ENCODE assay signal across 30 cellular contexts in the genomic region with DNA sequence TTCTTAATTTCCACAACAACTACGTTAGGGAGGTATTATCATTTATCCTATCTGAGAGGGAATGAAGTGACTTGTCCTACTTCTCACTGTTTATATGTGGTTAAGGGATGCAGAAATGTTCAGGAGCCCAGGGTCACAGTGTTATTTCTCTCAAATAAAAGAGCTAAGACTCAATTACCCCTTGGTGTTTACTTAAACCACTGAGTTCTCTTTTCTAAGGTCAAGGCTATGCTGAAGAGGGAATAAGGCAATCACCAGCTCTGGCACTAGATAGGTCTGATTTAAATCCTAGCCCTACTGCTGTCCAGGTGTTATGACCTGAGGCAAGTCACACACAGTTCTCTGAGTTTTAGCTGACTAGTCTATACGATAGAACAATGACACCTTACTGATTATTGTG.
"Had no signal": no experiment of that assay in that cellular context is flagged by ENCODE, and none has a peak within 500 bp of the region (broad histone marks: within the 10 kb centered on the region; RNA-seq: fewer than 3 reads in every experiment).

No MANE protein-coding gene starts in this region.

- H3K36me3 Mint-ChIP-seq: T-cell had no signal

- H3K9me3 Mint-ChIP-seq: activated B cell treated with CpG ODN at 0.5 μM for 24 hours; activated T-helper 17 cell treated with anti-CD3 and anti-CD28 coated beads, Interleukin-2, amount 50 U/mL, for 72 hours; central memory CD8-positive, alpha-beta T cell; T-cell; T-helper 1 cell treated with Interleukin-12 subunit alpha and Interleukin-12 subunit beta and Interleukin-4 antibody, amounts not matched to agents 30 μg/mL and 1 μg/mL, for 36 hours had no signal

- H3K27ac Mint-ChIP-seq: activated B cell treated with CpG ODN at 0.5 μM for 24 hours; activated naive CD8-positive, alpha-beta T cell; activated T-cell treated with anti-CD3 and anti-CD28 coated beads, Interleukin-2, amount 50 U/mL, for 24 hours; activated T-helper 17 cell treated with anti-CD3 and anti-CD28 coated beads, Interleukin-2, amount 50 U/mL, for 72 hours; T-cell had no signal

- H3K27me3 ChIP-seq: brain microvascular endothelial cell, esophagus squamous epithelium, gastroesophageal sphincter, heart right ventricle had no signal

- H3K36me3 ChIP-seq: brain microvascular endothelial cell, esophagus squamous epithelium, gastroesophageal sphincter, heart right ventricle, WERI-Rb-1 had no signal

- H3K4me3 ChIP-seq: esophagus squamous epithelium, gastroesophageal sphincter, heart right ventricle had no signal

- H3K4me3 Mint-ChIP-seq: activated B cell treated with CpG ODN at 0.5 μM for 24 hours; activated naive CD8-positive, alpha-beta T cell; activated T-cell treated with anti-CD3 and anti-CD28 coated beads, Interleukin-2, amount 50 U/mL, for 24 hours; activated T-cell treated with anti-CD3 and anti-CD28 coated beads, Interleukin-2, amount 50 U/mL, for 72 hours; activated T-helper 17 cell treated with anti-CD3 and anti-CD28 coated beads, Interleukin-2, amount 50 U/mL, for 72 hours; central memory CD8-positive, alpha-beta T cell; T-cell; T-helper 1 cell treated with Interleukin-12 subunit alpha and Interleukin-12 subunit beta and Interleukin-4 antibody, amounts not matched to agents 30 μg/mL and 1 μg/mL, for 36 hours had no signal

- ATAC-seq: activated CD4-positive, CD25-positive, alpha-beta regulatory T cell treated with anti-CD3 and anti-CD28 coated beads, Interleukin-2, amount 50 U/mL, for 24 hours; activated T-cell treated with anti-CD3 and anti-CD28 coated beads, Interleukin-2, amount 50 U/mL, for 72 hours; activated T-helper 17 cell treated with anti-CD3 and anti-CD28 coated beads, Interleukin-2, amount 50 U/mL, for 72 hours; gastroesophageal sphincter; heart right ventricle; T-cell had no signal

- H3K27ac ChIP-seq: brain microvascular endothelial cell, epithelial cell of prostate, gastroesophageal sphincter, heart right ventricle, WERI-Rb-1 had no signal

- H3K27me3 Mint-ChIP-seq: activated B cell treated with CpG ODN at 0.5 μM for 24 hours; activated T-cell treated with anti-CD3 and anti-CD28 coated beads, Interleukin-2, amount 50 U/mL, for 24 hours; activated T-helper 17 cell treated with anti-CD3 and anti-CD28 coated beads, Interleukin-2, amount 50 U/mL, for 72 hours; central memory CD8-positive, alpha-beta T cell had no signal

- H3K9me3 ChIP-seq: esophagus squamous epithelium, gastroesophageal sphincter, heart right ventricle had no signal

- DNase-seq: activated B cell treated with CpG ODN at 0.5 μM for 24 hours; activated CD4-positive, alpha-beta T cell treated with anti-CD3 and anti-CD28 coated beads for 48 hours; activated CD4-positive, alpha-beta T cell treated with anti-CD3 and anti-CD28 coated beads, Interleukin-2, amount 50 U/mL, for 1 hour; activated CD4-positive, alpha-beta T cell treated with anti-CD3 and anti-CD28 coated beads, Interleukin-2, amount 50 U/mL, for 48 hours; activated CD8-positive, alpha-beta memory T cell treated with anti-CD3 and anti-CD28 coated beads, Interleukin-2, amount 50 U/mL, for 48 hours; activated effector memory CD4-positive, alpha-beta T cell treated with Interleukin-2 at 50 U/mL for 16 hours; activated gamma-delta T cell treated with Interleukin-2 at 50 U/mL for 16 hours; activated naive CD4-positive, alpha-beta T cell treated with anti-CD3 and anti-CD28 coated beads, Interleukin-2, amount 50 U/mL, for 16 hours; activated naive CD4-positive, alpha-beta T cell treated with Interleukin-2 at 50 U/mL for 16 hours; activated T-cell treated with anti-CD3 and anti-CD28 coated beads for 4 hours; activated T-cell treated with anti-CD3 and anti-CD28 coated beads, Interleukin-2, amount 50 U/mL, for 24 hours; activated T-cell treated with anti-CD3 and anti-CD28 coated beads, Interleukin-2, amount 50 U/mL, for 72 hours; amniotic stem cell; anterior cingulate cortex; brain microvascular endothelial cell; cortex of kidney; effector CD8-positive, alpha-beta T cell; esophagus squamous epithelium; foreskin melanocyte; heart right ventricle; T-cell; T-helper 9 cell; WERI-Rb-1 had no signal
